ENCODE assay signal across 1 cellular context in the genomic region with DNA sequence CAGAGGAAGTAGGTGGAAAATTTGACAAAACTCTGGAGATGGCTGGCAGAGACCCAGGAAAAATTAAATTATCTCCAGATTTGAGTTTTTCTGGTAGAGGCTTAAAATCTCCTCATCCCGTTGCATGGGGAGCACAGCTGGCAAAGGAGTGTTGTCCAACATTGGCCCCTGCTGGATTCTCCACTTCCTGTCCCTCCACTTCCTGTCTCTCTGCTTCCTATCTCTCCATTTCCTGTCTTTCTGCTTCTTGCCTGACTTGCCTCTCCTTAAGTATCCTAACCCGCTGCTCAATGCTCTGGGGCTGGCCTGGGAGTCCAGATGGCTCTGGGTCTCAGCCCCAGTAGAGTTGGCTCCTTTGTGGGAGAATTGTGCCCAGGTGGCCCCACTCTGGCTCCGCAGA.
TF ChIP-seq lines count a peak whose summit lies in the region.

No MANE protein-coding gene starts in this region.

TF ChIP-seq in GM23338, 12 proteins besides CTCF, POLR2A, EP300 and RAD21 (continued from another document):
- TF ChIP-seq, protein P1, sequence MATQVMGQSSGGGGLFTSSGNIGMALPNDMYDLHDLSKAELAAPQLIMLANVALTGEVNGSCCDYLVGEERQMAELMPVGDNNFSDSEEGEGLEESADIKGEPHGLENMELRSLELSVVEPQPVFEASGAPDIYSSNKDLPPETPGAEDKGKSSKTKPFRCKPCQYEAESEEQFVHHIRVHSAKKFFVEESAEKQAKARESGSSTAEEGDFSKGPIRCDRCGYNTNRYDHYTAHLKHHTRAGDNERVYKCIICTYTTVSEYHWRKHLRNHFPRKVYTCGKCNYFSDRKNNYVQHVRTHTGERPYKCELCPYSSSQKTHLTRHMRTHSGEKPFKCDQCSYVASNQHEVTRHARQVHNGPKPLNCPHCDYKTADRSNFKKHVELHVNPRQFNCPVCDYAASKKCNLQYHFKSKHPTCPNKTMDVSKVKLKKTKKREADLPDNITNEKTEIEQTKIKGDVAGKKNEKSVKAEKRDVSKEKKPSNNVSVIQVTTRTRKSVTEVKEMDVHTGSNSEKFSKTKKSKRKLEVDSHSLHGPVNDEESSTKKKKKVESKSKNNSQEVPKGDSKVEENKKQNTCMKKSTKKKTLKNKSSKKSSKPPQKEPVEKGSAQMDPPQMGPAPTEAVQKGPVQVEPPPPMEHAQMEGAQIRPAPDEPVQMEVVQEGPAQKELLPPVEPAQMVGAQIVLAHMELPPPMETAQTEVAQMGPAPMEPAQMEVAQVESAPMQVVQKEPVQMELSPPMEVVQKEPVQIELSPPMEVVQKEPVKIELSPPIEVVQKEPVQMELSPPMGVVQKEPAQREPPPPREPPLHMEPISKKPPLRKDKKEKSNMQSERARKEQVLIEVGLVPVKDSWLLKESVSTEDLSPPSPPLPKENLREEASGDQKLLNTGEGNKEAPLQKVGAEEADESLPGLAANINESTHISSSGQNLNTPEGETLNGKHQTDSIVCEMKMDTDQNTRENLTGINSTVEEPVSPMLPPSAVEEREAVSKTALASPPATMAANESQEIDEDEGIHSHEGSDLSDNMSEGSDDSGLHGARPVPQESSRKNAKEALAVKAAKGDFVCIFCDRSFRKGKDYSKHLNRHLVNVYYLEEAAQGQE (IDR thresholded peaks at IDR 0.05; ENCODE audit: unreplicated experiment), result no peak
- TF ChIP-seq CREB1 (CRISPR knock-in tag; IDR thresholded peaks at IDR 0.05; ENCODE audit: low read depth), result no peak
- no peak for TF ChIP-seq JUNB (IDR thresholded peaks at IDR 0.05; ENCODE audit: unreplicated experiment)
- TF ChIP-seq, protein P2, sequence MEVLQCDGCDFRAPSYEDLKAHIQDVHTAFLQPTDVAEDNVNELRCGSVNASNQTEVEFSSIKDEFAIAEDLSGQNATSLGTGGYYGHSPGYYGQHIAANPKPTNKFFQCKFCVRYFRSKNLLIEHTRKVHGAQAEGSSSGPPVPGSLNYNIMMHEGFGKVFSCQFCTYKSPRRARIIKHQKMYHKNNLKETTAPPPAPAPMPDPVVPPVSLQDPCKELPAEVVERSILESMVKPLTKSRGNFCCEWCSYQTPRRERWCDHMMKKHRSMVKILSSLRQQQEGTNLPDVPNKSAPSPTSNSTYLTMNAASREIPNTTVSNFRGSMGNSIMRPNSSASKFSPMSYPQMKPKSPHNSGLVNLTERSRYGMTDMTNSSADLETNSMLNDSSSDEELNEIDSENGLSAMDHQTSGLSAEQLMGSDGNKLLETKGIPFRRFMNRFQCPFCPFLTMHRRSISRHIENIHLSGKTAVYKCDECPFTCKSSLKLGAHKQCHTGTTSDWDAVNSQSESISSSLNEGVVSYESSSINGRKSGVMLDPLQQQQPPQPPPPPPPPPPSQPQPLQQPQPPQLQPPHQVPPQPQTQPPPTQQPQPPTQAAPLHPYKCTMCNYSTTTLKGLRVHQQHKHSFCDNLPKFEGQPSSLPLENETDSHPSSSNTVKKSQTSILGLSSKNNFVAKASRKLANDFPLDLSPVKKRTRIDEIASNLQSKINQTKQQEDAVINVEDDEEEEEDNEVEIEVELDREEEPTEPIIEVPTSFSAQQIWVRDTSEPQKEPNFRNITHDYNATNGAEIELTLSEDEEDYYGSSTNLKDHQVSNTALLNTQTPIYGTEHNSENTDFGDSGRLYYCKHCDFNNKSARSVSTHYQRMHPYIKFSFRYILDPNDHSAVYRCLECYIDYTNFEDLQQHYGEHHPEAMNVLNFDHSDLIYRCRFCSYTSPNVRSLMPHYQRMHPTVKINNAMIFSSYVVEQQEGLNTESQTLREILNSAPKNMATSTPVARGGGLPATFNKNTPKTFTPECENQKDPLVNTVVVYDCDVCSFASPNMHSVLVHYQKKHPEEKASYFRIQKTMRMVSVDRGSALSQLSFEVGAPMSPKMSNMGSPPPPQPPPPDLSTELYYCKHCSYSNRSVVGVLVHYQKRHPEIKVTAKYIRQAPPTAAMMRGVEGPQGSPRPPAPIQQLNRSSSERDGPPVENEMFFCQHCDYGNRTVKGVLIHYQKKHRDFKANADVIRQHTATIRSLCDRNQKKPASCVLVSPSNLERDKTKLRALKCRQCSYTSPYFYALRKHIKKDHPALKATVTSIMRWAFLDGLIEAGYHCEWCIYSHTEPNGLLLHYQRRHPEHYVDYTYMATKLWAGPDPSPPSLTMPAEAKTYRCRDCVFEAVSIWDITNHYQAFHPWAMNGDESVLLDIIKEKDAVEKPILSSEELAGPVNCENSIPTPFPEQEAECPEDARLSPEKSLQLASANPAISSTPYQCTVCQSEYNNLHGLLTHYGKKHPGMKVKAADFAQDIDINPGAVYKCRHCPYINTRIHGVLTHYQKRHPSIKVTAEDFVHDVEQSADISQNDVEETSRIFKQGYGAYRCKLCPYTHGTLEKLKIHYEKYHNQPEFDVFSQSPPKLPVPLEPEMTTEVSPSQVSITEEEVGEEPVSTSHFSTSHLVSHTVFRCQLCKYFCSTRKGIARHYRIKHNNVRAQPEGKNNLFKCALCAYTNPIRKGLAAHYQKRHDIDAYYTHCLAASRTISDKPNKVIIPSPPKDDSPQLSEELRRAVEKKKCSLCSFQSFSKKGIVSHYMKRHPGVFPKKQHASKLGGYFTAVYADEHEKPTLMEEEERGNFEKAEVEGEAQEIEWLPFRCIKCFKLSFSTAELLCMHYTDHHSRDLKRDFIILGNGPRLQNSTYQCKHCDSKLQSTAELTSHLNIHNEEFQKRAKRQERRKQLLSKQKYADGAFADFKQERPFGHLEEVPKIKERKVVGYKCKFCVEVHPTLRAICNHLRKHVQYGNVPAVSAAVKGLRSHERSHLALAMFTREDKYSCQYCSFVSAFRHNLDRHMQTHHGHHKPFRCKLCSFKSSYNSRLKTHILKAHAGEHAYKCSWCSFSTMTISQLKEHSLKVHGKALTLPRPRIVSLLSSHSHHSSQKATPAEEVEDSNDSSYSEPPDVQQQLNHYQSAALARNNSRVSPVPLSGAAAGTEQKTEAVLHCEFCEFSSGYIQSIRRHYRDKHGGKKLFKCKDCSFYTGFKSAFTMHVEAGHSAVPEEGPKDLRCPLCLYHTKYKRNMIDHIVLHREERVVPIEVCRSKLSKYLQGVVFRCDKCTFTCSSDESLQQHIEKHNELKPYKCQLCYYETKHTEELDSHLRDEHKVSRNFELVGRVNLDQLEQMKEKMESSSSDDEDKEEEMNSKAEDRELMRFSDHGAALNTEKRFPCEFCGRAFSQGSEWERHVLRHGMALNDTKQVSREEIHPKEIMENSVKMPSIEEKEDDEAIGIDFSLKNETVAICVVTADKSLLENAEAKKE (CRISPR knock-in tag; IDR thresholded peaks at IDR 0.05), result no peak
- TF ChIP-seq STAT1 (IDR thresholded peaks at IDR 0.05; ENCODE audit: unreplicated experiment), result no peak
- TF ChIP-seq, protein P3, sequence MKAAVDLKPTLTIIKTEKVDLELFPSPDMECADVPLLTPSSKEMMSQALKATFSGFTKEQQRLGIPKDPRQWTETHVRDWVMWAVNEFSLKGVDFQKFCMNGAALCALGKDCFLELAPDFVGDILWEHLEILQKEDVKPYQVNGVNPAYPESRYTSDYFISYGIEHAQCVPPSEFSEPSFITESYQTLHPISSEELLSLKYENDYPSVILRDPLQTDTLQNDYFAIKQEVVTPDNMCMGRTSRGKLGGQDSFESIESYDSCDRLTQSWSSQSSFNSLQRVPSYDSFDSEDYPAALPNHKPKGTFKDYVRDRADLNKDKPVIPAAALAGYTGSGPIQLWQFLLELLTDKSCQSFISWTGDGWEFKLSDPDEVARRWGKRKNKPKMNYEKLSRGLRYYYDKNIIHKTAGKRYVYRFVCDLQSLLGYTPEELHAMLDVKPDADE (IDR thresholded peaks at IDR 0.05), result no peak
- no peak for TF ChIP-seq ZNF331 (CRISPR knock-in tag; IDR thresholded peaks at IDR 0.05; ENCODE audit: low read depth)
- TF ChIP-seq POLR2AphosphoS5 (IDR thresholded peaks at IDR 0.05; ENCODE audit: low read depth), result no peak
